Comparison of ENCODE assay signal across 32 cellular contexts in the genomic region with DNA sequence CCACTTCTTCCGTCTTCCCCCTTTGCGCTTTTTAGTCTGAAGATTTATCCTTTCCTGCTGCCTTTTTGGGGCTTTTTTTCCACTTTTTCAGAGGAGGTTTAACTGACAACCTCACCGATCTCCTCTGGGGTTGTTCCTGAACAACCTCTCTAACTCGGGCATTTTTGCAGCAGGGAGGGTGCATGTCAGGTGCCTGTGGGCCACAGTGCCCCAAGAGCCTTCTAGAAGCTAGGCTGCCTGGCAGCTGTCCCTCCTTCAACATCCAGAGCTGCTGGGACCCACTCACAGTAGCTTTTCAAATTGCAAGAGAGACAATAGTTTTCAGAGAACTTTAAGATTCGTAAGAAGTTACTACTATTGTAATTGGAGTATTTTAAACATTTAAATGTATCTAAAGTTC.
"Had no signal": no experiment of that assay in that cellular context is flagged by ENCODE, and none has a peak within 500 bp of the region (broad histone marks: within the 10 kb centered on the region; RNA-seq: fewer than 3 reads in every experiment).

No MANE protein-coding gene starts in this region.

- H3K4me1 Mint-ChIP-seq: activated CD4-positive, alpha-beta memory T cell treated with anti-CD3 and anti-CD28 coated beads, Interleukin-2, amount 10 ng/mL, durations not matched to agents 7 days and 5 days; activated CD8-positive, alpha-beta memory T cell treated with anti-CD3 and anti-CD28 coated beads, Interleukin-2, amount 10 ng/mL, durations not matched to agents 7 days and 5 days; activated naive CD4-positive, alpha-beta T cell treated with anti-CD3 and anti-CD28 coated beads, Interleukin-2, amount 10 ng/mL, durations not matched to agents 7 days and 5 days; activated naive CD8-positive, alpha-beta T cell treated with anti-CD3 and anti-CD28 coated beads for 36 hours had no signal

- H3K36me3 ChIP-seq: brain microvascular endothelial cell had no signal

- ATAC-seq: activated CD8-positive, alpha-beta memory T cell treated with anti-CD3 and anti-CD28 coated beads, Interleukin-2, amount 10 ng/mL, durations not matched to agents 7 days and 5 days had no signal

- H3K27me3 Mint-ChIP-seq: activated CD4-positive, alpha-beta memory T cell treated with anti-CD3 and anti-CD28 coated beads, Interleukin-2, amount 10 ng/mL, durations not matched to agents 7 days and 5 days; activated CD8-positive, alpha-beta memory T cell treated with anti-CD3 and anti-CD28 coated beads, Interleukin-2, amount 10 ng/mL, durations not matched to agents 7 days and 5 days; activated naive CD4-positive, alpha-beta T cell treated with anti-CD3 and anti-CD28 coated beads, Interleukin-2, amount 10 ng/mL, durations not matched to agents 7 days and 5 days; activated naive CD8-positive, alpha-beta T cell treated with anti-CD3 and anti-CD28 coated beads for 36 hours had no signal

- H3K36me3 Mint-ChIP-seq: activated CD8-positive, alpha-beta memory T cell treated with anti-CD3 and anti-CD28 coated beads, Interleukin-2, amount 10 ng/mL, durations not matched to agents 7 days and 5 days; activated naive CD4-positive, alpha-beta T cell treated with anti-CD3 and anti-CD28 coated beads, Interleukin-2, amount 10 ng/mL, durations not matched to agents 7 days and 5 days; activated naive CD8-positive, alpha-beta T cell treated with anti-CD3 and anti-CD28 coated beads for 36 hours had no signal

- H3K4me3 Mint-ChIP-seq: activated CD4-positive, alpha-beta memory T cell treated with anti-CD3 and anti-CD28 coated beads, Interleukin-2, amount 10 ng/mL, durations not matched to agents 7 days and 5 days; activated CD8-positive, alpha-beta memory T cell treated with anti-CD3 and anti-CD28 coated beads, Interleukin-2, amount 10 ng/mL, durations not matched to agents 7 days and 5 days; activated naive CD4-positive, alpha-beta T cell treated with anti-CD3 and anti-CD28 coated beads, Interleukin-2, amount 10 ng/mL, durations not matched to agents 7 days and 5 days; activated naive CD8-positive, alpha-beta T cell treated with anti-CD3 and anti-CD28 coated beads for 36 hours had no signal

- H3K27me3 ChIP-seq: brain microvascular endothelial cell had no signal

- H3K27ac Mint-ChIP-seq: activated CD4-positive, alpha-beta memory T cell treated with anti-CD3 and anti-CD28 coated beads, Interleukin-2, amount 10 ng/mL, durations not matched to agents 7 days and 5 days; activated CD8-positive, alpha-beta memory T cell treated with anti-CD3 and anti-CD28 coated beads, Interleukin-2, amount 10 ng/mL, durations not matched to agents 7 days and 5 days; activated naive CD4-positive, alpha-beta T cell treated with anti-CD3 and anti-CD28 coated beads, Interleukin-2, amount 10 ng/mL, durations not matched to agents 7 days and 5 days; activated naive CD8-positive, alpha-beta T cell treated with anti-CD3 and anti-CD28 coated beads for 36 hours had no signal

- DNase-seq: activated CD4-positive, alpha-beta memory T cell treated with anti-CD3 and anti-CD28 coated beads, Interleukin-2, amount 10 ng/mL, durations not matched to agents 7 days and 5 days; activated CD4-positive, alpha-beta T cell treated with anti-CD3 and anti-CD28 coated beads for 1 hour; activated CD4-positive, alpha-beta T cell treated with anti-CD3 and anti-CD28 coated beads for 48 hours; activated CD4-positive, CD25-positive, alpha-beta regulatory T cell; activated CD8-positive, alpha-beta memory T cell treated with anti-CD3 and anti-CD28 coated beads for 24 hours; activated CD8-positive, alpha-beta memory T cell treated with anti-CD3 and anti-CD28 coated beads, Interleukin-2, amount 10 ng/mL, durations not matched to agents 7 days and 5 days; activated CD8-positive, alpha-beta memory T cell treated with anti-CD3 and anti-CD28 coated beads, Interleukin-2, amount 50 U/mL, for 48 hours; activated effector memory CD4-positive, alpha-beta T cell treated with Interleukin-2 at 50 U/mL for 16 hours; activated naive CD4-positive, alpha-beta T cell treated with anti-CD3 and anti-CD28 coated beads, Interleukin-2, amount 10 ng/mL, durations not matched to agents 7 days and 5 days; activated naive CD8-positive, alpha-beta T cell treated with anti-CD3 and anti-CD28 coated beads for 36 hours; activated T-cell treated with anti-CD3 and anti-CD28 coated beads, Interleukin-2, amount 50 U/mL, for 48 hours; amniotic stem cell; brain microvascular endothelial cell; central memory CD4-positive, alpha-beta T cell; Karpas-422; KBM-7; MV-4-11; NCI-H1092; NCI-H1436 treated with DMSO at 0.1 percent for 48 hours; NCI-H1694 treated with DMSO at 0.1 percent for 48 hours; NCI-H2029 treated with DMSO at 0.1 percent for 48 hours; NCI-H226; NCI-H446 treated with DMSO at 0.1 percent for 48 hours; NCI-H524; NCI-H69; NK-92 treated with Interleukin-12 subunit alpha and Interleukin-12 subunit beta, amount 100 ng/mL, for 24 hours; Right ventricle myocardium superior; SW 1271; T-helper 1 cell; T-helper 2 cell; T-helper 9 cell had no signal

- H3K27ac ChIP-seq: brain microvascular endothelial cell, VCaP had no signal
